Comparison of ENCODE assay signal across 9 cellular contexts in genomic region chr6:71887006-71887743, GRCh38. TPM values are rescaled to one million over a fixed set of nuclear protein-coding genes. Genes with fewer than 3 reads are reported as not detected.
DNase-seq lines count a peak whose midpoint lies in the region; ATAC-seq and TF ChIP-seq lines count a peak whose summit lies in the region.
"Had no signal": no experiment of that assay in that cellular context is flagged by ENCODE, and none has a peak within 500 bp of the region (broad histone marks: within the 10 kb centered on the region; RNA-seq: fewer than 3 reads in every experiment).

No MANE protein-coding gene starts in this region.

- 9% methylated on average over 23 to 29 of the region's 29 CpGs for WGBS in upper lobe of left lung, 2 donors

- peaks cover 0 to 10% (median 4%) of the 10 kb centered on the region in 4 donors for H3K4me1 ChIP-seq in upper lobe of left lung

- H3K4me1 Mint-ChIP-seq in activated T-cell treated with anti-CD3 and anti-CD28 coated beads, Interleukin-2, amount 50 U/mL, for 24 hours (ENCODE audit: low read depth) = peaks cover 3% of the 10 kb centered on the region

- TF ChIP-seq POLR2A in upper lobe of left lung (IDR thresholded peaks at IDR 0.05) = no peak

- ATAC-seq in SK-N-SH treated with all-trans-retinoic acid at 6 μM for 48 hours = peak; percentile 46
- peak; percentile 21 to 66 for ATAC-seq in upper lobe of left lung (ENCODE audit: low FRiP score in 2 of 2)
- ATAC-seq in GM18868 (IDR thresholded peaks at IDR 0.05; ENCODE audit: unreplicated experiment) = no peak
- ATAC-seq in HG02973 (IDR thresholded peaks at IDR 0.05; ENCODE audit: unreplicated experiment) = no peak

- H3K27ac Mint-ChIP-seq in activated T-cell treated with anti-CD3 and anti-CD28 coated beads, Interleukin-2, amount 50 U/mL, for 24 hours = no peak overlapping the region
- H3K27ac Mint-ChIP-seq: CD4-positive, alpha-beta T cell had no signal

- TF ChIP-seq EP300 in upper lobe of left lung (IDR thresholded peaks at IDR 0.05) = no peak

- no peak overlapping the region for H3K27ac ChIP-seq in upper lobe of left lung

- peaks cover 46% of the 10 kb centered on the region for H3K27me3 Mint-ChIP-seq in activated T-cell treated with anti-CD3 and anti-CD28 coated beads, Interleukin-2, amount 50 U/mL, for 24 hours

- no peak for DNase-seq in activated T-cell treated with anti-CD3 and anti-CD28 coated beads, Interleukin-2, amount 50 U/mL, for 24 hours
- DNase-seq in activated T-cell treated with anti-CD3 and anti-CD28 coated beads, Interleukin-2, amount 50 U/mL, for 48 hours = no peak
- peak; percentile 25 for DNase-seq in inferior parietal cortex (ENCODE audit: extremely low spot score)
- peak in 1 of 2 donors; percentile 59 for DNase-seq in upper lobe of left lung
- no peak for DNase-seq in stimulated activated CD4-positive, alpha-beta T cell treated with anti-CD3 and anti-CD28 coated beads, Interleukin-15, amount 100 ng/mL, for 24 hours
- DNase-seq: CD4-positive, alpha-beta T cell had no signal

- no peaks in the 10 kb centered on the region for H3K9me3 Mint-ChIP-seq in activated T-cell treated with anti-CD3 and anti-CD28 coated beads, Interleukin-2, amount 50 U/mL, for 24 hours
- H3K9me3 Mint-ChIP-seq: CD4-positive, alpha-beta T cell had no signal

- TF ChIP-seq CTCF in upper lobe of left lung (IDR thresholded peaks at IDR 0.05) = no peak

- H3K36me3 Mint-ChIP-seq in activated T-cell treated with anti-CD3 and anti-CD28 coated beads, Interleukin-2, amount 50 U/mL, for 24 hours (ENCODE audit: low read depth) = peaks cover 2% of the 10 kb centered on the region

- H3K36me3 ChIP-seq in upper lobe of left lung = no peaks in the 10 kb centered on the region

- H3K4me3 ChIP-seq in upper lobe of left lung = peak overlapping the region in 3 of 4 donors; percentile 35 to 58 (median 50)

- H3K4me3 Mint-ChIP-seq in activated T-cell treated with anti-CD3 and anti-CD28 coated beads, Interleukin-2, amount 50 U/mL, for 24 hours = peak overlapping the region; percentile 6
- H3K4me3 Mint-ChIP-seq: CD4-positive, alpha-beta T cell had no signal

- peaks cover 0 to 6% (median 0%) of the 10 kb centered on the region in 4 donors for H3K27me3 ChIP-seq in upper lobe of left lung

- no peaks in the 10 kb centered on the region for H3K9me3 ChIP-seq in upper lobe of left lung

TF ChIP-seq in SK-N-SH treated with all-trans-retinoic acid at 6 μM for 48 hours, 23 proteins besides CTCF, POLR2A, EP300 and RAD21:
- TF ChIP-seq GLIS3 (CRISPR knock-in tag; IDR thresholded peaks at IDR 0.05) = no peak
- TF ChIP-seq POU6F1 (CRISPR knock-in tag; IDR thresholded peaks at IDR 0.05; ENCODE audit: borderline replicate concordance, low read depth) = no peak
- no peak for TF ChIP-seq ZFP30 (CRISPR knock-in tag; IDR thresholded peaks at IDR 0.05)
- no peak for TF ChIP-seq CREB5 (CRISPR knock-in tag; IDR thresholded peaks at IDR 0.05; ENCODE audit: low read depth)
- no peak for TF ChIP-seq BACH2 (CRISPR knock-in tag; IDR thresholded peaks at IDR 0.05; ENCODE audit: borderline replicate concordance)
- no peak for TF ChIP-seq ZFP3 (CRISPR knock-in tag; IDR thresholded peaks at IDR 0.05)
- TF ChIP-seq OSR1 (CRISPR knock-in tag; IDR thresholded peaks at IDR 0.05) = no peak
- TF ChIP-seq SNAI2 (CRISPR knock-in tag; IDR thresholded peaks at IDR 0.05) = no peak
- no peak for TF ChIP-seq RARB (CRISPR knock-in tag; IDR thresholded peaks at IDR 0.05)
- no peak for TF ChIP-seq ZNF70 (CRISPR knock-in tag; IDR thresholded peaks at IDR 0.05)
- no peak for TF ChIP-seq ZC3H10 (CRISPR knock-in tag; IDR thresholded peaks at IDR 0.05)
- no peak for TF ChIP-seq TSHZ2 (CRISPR knock-in tag; IDR thresholded peaks at IDR 0.05)
- no peak for TF ChIP-seq ESRRG (CRISPR knock-in tag; IDR thresholded peaks at IDR 0.05)
- TF ChIP-seq PPARA (CRISPR knock-in tag; IDR thresholded peaks at IDR 0.05; ENCODE audit: borderline replicate concordance) = no peak
- TF ChIP-seq TOX (CRISPR knock-in tag; IDR thresholded peaks at IDR 0.05; ENCODE audit: borderline replicate concordance) = no peak
- no peak for TF ChIP-seq ZNF8 (CRISPR knock-in tag; IDR thresholded peaks at IDR 0.05)
- no peak for TF ChIP-seq CSDC2 (CRISPR knock-in tag; IDR thresholded peaks at IDR 0.05)

RNA-seq across cellular contexts. Expression of gene RIMS1, which starts 0.8 kb away (rescaled TPM):
- 1 to 10 TPM; 1.0 to 4.1 (median 2.7) TPM for total RNA-seq in upper lobe of left lung
- total RNA-seq: CD4-positive, alpha-beta T cell had no signal

Comparison
In these comparisons a context has a peak if more than half of its experiments do, and no peak if none do; other contexts are left out.
1. ATAC-seq: peak in SK-N-SH treated with all-trans-retinoic acid at 6 μM for 48 hours (single experiment) and upper lobe of left lung (2 of 2); none in GM18868 (single experiment) and HG02973 (single experiment).